ENCODE assay signal across 8 cellular contexts in the genomic region with DNA sequence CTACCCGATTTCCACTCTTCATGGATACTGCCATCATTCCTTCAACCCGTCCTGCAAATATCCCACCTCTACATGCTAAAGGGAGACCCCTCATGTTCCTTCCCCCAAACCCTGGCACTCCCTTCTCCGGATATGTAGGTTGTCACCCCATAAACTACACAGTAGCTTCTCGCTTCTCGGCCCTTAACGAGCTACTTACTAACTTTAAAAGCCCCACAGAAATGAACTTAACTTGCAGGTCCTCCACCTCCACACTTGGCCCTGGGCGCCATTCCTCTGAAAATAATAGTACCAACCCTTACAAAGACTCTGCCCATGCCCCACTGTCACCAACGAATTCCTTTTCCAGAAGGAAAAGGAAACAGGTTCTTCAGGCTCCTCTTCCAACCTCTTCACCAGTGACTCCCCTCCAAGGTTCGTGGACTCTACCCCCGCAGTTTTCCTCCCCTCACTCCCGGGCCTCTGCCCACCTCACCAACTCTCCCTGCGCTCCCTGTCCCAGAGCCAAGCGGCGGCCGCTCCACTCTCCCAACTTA. TPM values are rescaled to one million over a fixed set of nuclear protein-coding genes. Genes with fewer than 3 reads are reported as not detected.
DNase-seq lines count a peak whose midpoint lies in the region; ATAC-seq and TF ChIP-seq lines count a peak whose summit lies in the region.

No MANE protein-coding gene starts in this region.

- H3K4me3 ChIP-seq in GM08714 (ENCODE audit: low read length) (peak overlapping the region; percentile 91), RWPE2 (ENCODE audit: severe bottlenecking) (peak overlapping the region; percentile 98), esophagus muscularis mucosa (peak overlapping the region; percentile 87 to 98 (median 94)), prostate gland (peak overlapping the region; percentile 98 to 99)

- peaks cover 14% of the 10 kb centered on the region for H3K36me3 ChIP-seq in RWPE2 (ENCODE audit: low read depth)
- peaks cover 0 to 3% (median 0%) of the 10 kb centered on the region in 4 donors for H3K36me3 ChIP-seq in esophagus muscularis mucosa
- H3K36me3 ChIP-seq in prostate gland: no peaks in the 10 kb centered on the region

- TF ChIP-seq POLR2A in esophagus muscularis mucosa (IDR thresholded peaks at IDR 0.05; ENCODE audit: low read depth) (no peak), prostate gland (IDR thresholded peaks at IDR 0.05) (no peak)

- H3K27ac ChIP-seq in RWPE2 (ENCODE audit: poor library complexity, severe bottlenecking) (peak overlapping the region; percentile 70), esophagus muscularis mucosa (replicated peaks in 1 of 4) (peak overlapping the region; percentile 86 to 92 (median 89)), prostate gland (peak overlapping the region; percentile 79 to 88)

- 11% methylated on average over 15 of the region's 15 CpGs for WGBS in esophagus muscularis mucosa
- 2% methylated on average over 15 of the region's 15 CpGs for WGBS in prostate gland

- H3K27me3 ChIP-seq in RWPE2 (ENCODE audit: insufficient read depth, poor library complexity, severe bottlenecking): no peaks in the 10 kb centered on the region
- no peaks in the 10 kb centered on the region for H3K27me3 ChIP-seq in esophagus muscularis mucosa
- H3K27me3 ChIP-seq in prostate gland (replicated peaks; ENCODE audit: insufficient read depth): no peaks in the 10 kb centered on the region

- no peak for DNase-seq in RWPE2 (ENCODE audit: low spot score)
- DNase-seq in esophagus muscularis mucosa (ENCODE audit: extremely low spot score): no peak
- DNase-seq in prostate gland (ENCODE audit: low spot score): no peak
- no peak for DNase-seq in COR-L47 (lab: John Stamatoyannopoulos, UW)
- no peak for DNase-seq in CD1c-positive myeloid dendritic cell (ENCODE audit: extremely low spot score)
- DNase-seq in middle frontal gyrus (ENCODE audit: extremely low spot score, low spot score): no peak
- DNase-seq in ureter (ENCODE audit: low spot score): no peak

- ATAC-seq in RWPE2 (ENCODE audit: low read depth): no peak; the same call in 2 of the 3 replicates

- TF ChIP-seq EP300 in esophagus muscularis mucosa (IDR thresholded peaks at IDR 0.05): no peak

- H3K9me3 ChIP-seq in RWPE2 (ENCODE audit: severe bottlenecking): no peaks in the 10 kb centered on the region
- no peaks in the 10 kb centered on the region for H3K9me3 ChIP-seq in esophagus muscularis mucosa
- H3K9me3 ChIP-seq in prostate gland: no peaks in the 10 kb centered on the region

- H3K4me1 ChIP-seq in RWPE2 (ENCODE audit: insufficient read depth, poor library complexity, severe bottlenecking) (peaks cover 8% of the 10 kb centered on the region), esophagus muscularis mucosa (peaks cover 16 to 39% (median 35%) of the 10 kb centered on the region in 4 donors), prostate gland (replicated peaks) (no peaks in the 10 kb centered on the region)

- intact Hi-C loops in esophagus muscularis mucosa (cut with DNase I) (loop anchor here (10.0 kb wide), 1 partner anchor 178 kb away; the partner anchor contains the start of gene ACADS), prostate gland (cut with DNase I) (loop anchor here (10.0 kb wide), 1 partner anchor 178 kb away; the partner anchor contains the start of gene ACADS)

- no peak for TF ChIP-seq CTCF in RWPE2 (IDR thresholded peaks at IDR 0.05; ENCODE audit: poor library complexity, severe bottlenecking)
- TF ChIP-seq CTCF in esophagus muscularis mucosa (IDR thresholded peaks at IDR 0.05): no peak
- no peak for TF ChIP-seq CTCF in prostate gland (IDR thresholded peaks at IDR 0.05)

RNA-seq across cellular contexts. Expression of gene SPPL3, which starts 1.2 kb away (rescaled TPM):
- total RNA-seq in esophagus muscularis mucosa (10 to 100 TPM; 18.4 to 32.1 (median 21.8) TPM), prostate gland (10 to 100 TPM; 36.0 to 37.1 TPM), ureter (87.3 TPM)
